8 cellular contexts compared by ENCODE assay signal in the genomic region with DNA sequence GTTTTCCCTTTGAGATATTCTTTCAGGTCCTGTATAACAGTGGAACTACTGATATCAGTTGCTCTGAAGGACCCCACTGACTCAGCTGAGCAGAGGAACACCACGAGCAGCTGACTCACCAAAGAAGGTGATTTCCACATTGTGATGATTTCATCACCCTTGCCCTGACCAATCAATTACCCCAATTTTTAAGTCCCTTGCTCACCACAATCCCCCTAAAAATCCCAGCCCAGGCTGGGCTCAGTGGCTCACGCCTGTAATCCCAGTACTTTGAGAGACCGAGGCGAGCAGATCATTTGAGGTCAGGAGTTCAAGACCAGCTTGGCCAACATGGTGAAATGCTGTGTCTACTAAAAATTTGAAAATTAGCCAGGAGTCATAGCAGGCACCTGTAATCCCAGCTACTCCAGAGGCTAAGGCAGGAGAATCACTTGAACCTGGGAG.
A peak's percentile ranks its signal among the peaks of the same experiment; 100 is the strongest.
DNase-seq lines count a peak whose midpoint lies in the region; TF ChIP-seq lines count a peak whose summit lies in the region.

No MANE protein-coding gene starts in this region.

- POLR2A ChIA-PET in MCF 10A (lab: Yijun Ruan, JAX) (interaction anchor here (1.2 to 3.4 kb wide), 2 partner anchors 11 to 62 kb away, joined by 3 to 39 read pairs; no protein-coding TSS in a partner anchor), HEK293T (lab: Yijun Ruan, JAX) (no interaction called here)

- no peak overlapping the region for H3K27ac ChIP-seq in breast epithelium

- CTCF ChIA-PET in MCF 10A (lab: Yijun Ruan, JAX) (interaction anchor here (0.6 to 2.1 kb wide), 6 partner anchors 9 to 295 kb away, joined by 3 to 5 read pairs (median 4); no protein-coding TSS in a partner anchor), HEK293T (lab: Yijun Ruan, JAX) (no interaction called here)

- DNase-seq in MCF 10A (ENCODE audit: unreplicated experiment) (peak; percentile 88), breast epithelium (ENCODE audit: low spot score in 2 of 2) (no peak), NOMO-1 treated with dmso at 0.1 percent for 144 hours (lab: John Stamatoyannopoulos, UW; ENCODE audit: unreplicated experiment) (peak; percentile 55), cardiac fibroblast (ENCODE audit: low read depth in 2 of 2) (peak; percentile 72 to 94), NCI-H1436 (lab: John Stamatoyannopoulos, UW) (no peak), activated gamma-delta T cell (lab: John Stamatoyannopoulos, UW) (no peak), HEK293T (ENCODE audit: extremely low spot score) (no peak)
- peak; percentile 25 to 35 for DNase-seq in stimulated activated CD4-positive, alpha-beta T cell treated with anti-CD3 and anti-CD28 coated beads, Interleukin-2, amount 100 ng/mL, for 48 hours

- no peaks in the 10 kb centered on the region for H3K9me3 Mint-ChIP-seq in MCF 10A (ENCODE audit: unreplicated experiment)

- no peaks in the 10 kb centered on the region for H3K9me3 ChIP-seq in breast epithelium

- H3K4me3 ChIP-seq in breast epithelium = no peak overlapping the region
- no peak overlapping the region for H3K4me3 ChIP-seq in cardiac fibroblast (replicated peaks in 1 of 2; ENCODE audit: low read depth in 2 of 2, low read length in 2 of 2)

- no peak for TF ChIP-seq POLR2A in breast epithelium (IDR thresholded peaks at IDR 0.05)

- BruUV-seq in MCF 10A (replicated peaks; lab: Mats Ljungman, UMichigan) = no TSS peak

- H3K4me1 Mint-ChIP-seq in MCF 10A (ENCODE audit: insufficient read depth, unreplicated experiment) = peaks cover 29% of the 10 kb centered on the region

- H3K27me3 Mint-ChIP-seq in MCF 10A (ENCODE audit: insufficient read depth, unreplicated experiment) = no peaks in the 10 kb centered on the region

- H3K4me3 Mint-ChIP-seq in MCF 10A (ENCODE audit: unreplicated experiment) = no peak overlapping the region

- intact Hi-C loops in MCF 10A (cut with micrococcal nuclease) (loop anchor here (1.0 kb wide), 1 partner anchor 11 kb away; no protein-coding TSS in a partner anchor), breast epithelium (cut with DNase I; ENCODE audit: low total_unique reads) (no loop called here)

- H3K27me3 ChIP-seq in breast epithelium = no peaks in the 10 kb centered on the region

- H3K36me3 ChIP-seq in breast epithelium = no peaks in the 10 kb centered on the region

- H3K27ac Mint-ChIP-seq in MCF 10A (ENCODE audit: low read depth, unreplicated experiment) = peak overlapping the region; percentile 80

- H3K4me1 ChIP-seq in breast epithelium = no peaks in the 10 kb centered on the region

- H3K36me3 Mint-ChIP-seq in MCF 10A (ENCODE audit: insufficient read depth, unreplicated experiment) = no peaks in the 10 kb centered on the region

- no peak for TF ChIP-seq CTCF in MCF 10A (IDR thresholded peaks at IDR 0.05; ENCODE audit: unreplicated experiment)
- TF ChIP-seq CTCF in breast epithelium (IDR thresholded peaks at IDR 0.05) = no peak
- TF ChIP-seq CTCF in cardiac fibroblast (IDR thresholded peaks at IDR 0.05; ENCODE audit: low read depth, low read length) = no peak

TF ChIP-seq in HEK293T, 16 proteins besides CTCF, POLR2A, EP300 and RAD21:
- TF ChIP-seq, protein P1, sequence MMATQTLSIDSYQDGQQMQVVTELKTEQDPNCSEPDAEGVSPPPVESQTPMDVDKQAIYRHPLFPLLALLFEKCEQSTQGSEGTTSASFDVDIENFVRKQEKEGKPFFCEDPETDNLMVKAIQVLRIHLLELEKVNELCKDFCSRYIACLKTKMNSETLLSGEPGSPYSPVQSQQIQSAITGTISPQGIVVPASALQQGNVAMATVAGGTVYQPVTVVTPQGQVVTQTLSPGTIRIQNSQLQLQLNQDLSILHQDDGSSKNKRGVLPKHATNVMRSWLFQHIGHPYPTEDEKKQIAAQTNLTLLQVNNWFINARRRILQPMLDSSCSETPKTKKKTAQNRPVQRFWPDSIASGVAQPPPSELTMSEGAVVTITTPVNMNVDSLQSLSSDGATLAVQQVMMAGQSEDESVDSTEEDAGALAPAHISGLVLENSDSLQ (IDR thresholded peaks at IDR 0.05) = no peak
- TF ChIP-seq SP1 (IDR thresholded peaks at IDR 0.05) (no peak), FOXM1 (IDR thresholded peaks at IDR 0.05; ENCODE audit: borderline replicate concordance) (no peak), ELF4 (IDR thresholded peaks at IDR 0.05) (no peak), FOXK2 (IDR thresholded peaks at IDR 0.05) (no peak), ZNF384 (IDR thresholded peaks at IDR 0.05) (no peak), NFRKB (IDR thresholded peaks at IDR 0.05) (no peak), CTBP1 (IDR thresholded peaks at IDR 0.05; ENCODE audit: borderline replicate concordance) (no peak)

Comparison
In these comparisons a context has a peak if more than half of its experiments do, and no peak if none do; other contexts are left out.
1. DNase-seq: peak in MCF 10A (single experiment), NOMO-1 treated with dmso at 0.1 percent for 144 hours (single experiment), cardiac fibroblast (2 of 2) and stimulated activated CD4-positive, alpha-beta T cell treated with anti-CD3 and anti-CD28 coated beads, Interleukin-2, amount 100 ng/mL, for 48 hours (2 of 2); none in breast epithelium (0 of 2), NCI-H1436 (single experiment), activated gamma-delta T cell (single experiment) and HEK293T (single experiment).